1 cellular context compared by ENCODE assay signal in genomic region chr9:89660286-89660685, GRCh38.
TF ChIP-seq lines count a peak whose summit lies in the region.

No MANE protein-coding gene starts in this region.

TF ChIP-seq in GM23338, 12 proteins besides CTCF, POLR2A, EP300 and RAD21 (continued from another document):
- TF ChIP-seq ZNF462 (CRISPR knock-in tag; IDR thresholded peaks at IDR 0.05) = no peak
